ENCODE assay signal across 9 cellular contexts in the genomic region with DNA sequence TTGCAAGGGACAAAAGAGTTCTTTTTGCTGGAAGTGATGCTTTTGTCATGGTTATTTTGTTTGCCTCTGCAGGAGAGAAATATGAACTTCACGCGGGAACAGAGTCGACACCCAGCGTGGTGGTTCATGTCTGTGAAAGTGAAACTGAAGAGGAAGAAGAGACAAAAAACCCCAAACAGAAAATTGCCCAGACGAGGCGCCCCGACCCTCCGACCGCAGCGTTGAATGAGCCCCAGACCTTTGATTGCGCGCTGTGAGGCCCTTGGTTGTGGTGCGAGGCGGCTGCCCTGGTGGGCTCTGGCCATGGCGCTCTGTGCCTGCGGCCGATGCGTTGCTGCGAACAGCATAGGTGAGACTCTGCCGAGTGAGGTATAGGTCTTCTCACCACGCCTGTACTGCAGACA. TPM values are rescaled to one million over a fixed set of nuclear protein-coding genes. Genes with fewer than 3 reads are reported as not detected.
DNase-seq lines count a peak whose midpoint lies in the region; ATAC-seq and TF ChIP-seq lines count a peak whose summit lies in the region.
"Had no signal": no experiment of that assay in that cellular context is flagged by ENCODE, and none has a peak within 500 bp of the region (broad histone marks: within the 10 kb centered on the region; RNA-seq: fewer than 3 reads in every experiment).

No MANE protein-coding gene starts in this region.

- TF ChIP-seq CTCF in psoas muscle (IDR thresholded peaks at IDR 0.05) (no peak), uterus (IDR thresholded peaks at IDR 0.05) (no peak)

- ATAC-seq in activated T-cell treated with anti-CD3 and anti-CD28 coated beads, Interleukin-2, amount 50 U/mL, for 72 hours (replicated peaks in 1 of 2): peak; percentile 71 to 72
- ATAC-seq in psoas muscle: no peak
- ATAC-seq in sciatic nerve: no peak
- ATAC-seq in HG03571 (IDR thresholded peaks at IDR 0.05; ENCODE audit: unreplicated experiment): no peak

- peaks cover 31% of the 10 kb centered on the region for H3K4me1 ChIP-seq in CD8-positive, alpha-beta memory T cell (ENCODE audit: insufficient read depth, low read length)
- no peaks in the 10 kb centered on the region for H3K4me1 ChIP-seq in psoas muscle
- no peaks in the 10 kb centered on the region for H3K4me1 ChIP-seq in uterus

- H3K27me3 ChIP-seq in CD8-positive, alpha-beta memory T cell (ENCODE audit: insufficient read depth, low read length, poor library complexity, severe bottlenecking): no peaks in the 10 kb centered on the region
- no peaks in the 10 kb centered on the region for H3K27me3 ChIP-seq in psoas muscle (ENCODE audit: insufficient read depth in 3 of 3, low read length in 2 of 3)
- no peaks in the 10 kb centered on the region for H3K27me3 ChIP-seq in uterus

- intact Hi-C loops in psoas muscle (cut with DNase I) (no loop called here), uterus (cut with DNase I; ENCODE audit: low total_unique reads) (no loop called here), sciatic nerve (cut with DNase I) (no loop called here)

- CTCF ChIA-PET in CD8-positive, alpha-beta memory T cell (lab: Charles Lee): interaction anchor here (1.1 to 3.3 kb wide), 13 partner anchors 8 to 336 kb away, joined by 3 to 23 read pairs (median 6); a partner anchor contains a TSS

- peaks cover 44 to 74% (median 62%) of the 10 kb centered on the region in 3 donors for H3K4me1 Mint-ChIP-seq in CD8-positive, alpha-beta memory T cell
- peaks cover 82% of the 10 kb centered on the region for H3K4me1 Mint-ChIP-seq in activated T-cell treated with anti-CD3 and anti-CD28 coated beads, Interleukin-2, amount 50 U/mL, for 72 hours (ENCODE audit: low read depth)

- H3K36me3 Mint-ChIP-seq in CD8-positive, alpha-beta memory T cell: peaks cover 0 to 72% (median 25%) of the 10 kb centered on the region in 3 donors
- peaks cover 12 to 44% of the 10 kb centered on the region in 2 donors for H3K36me3 Mint-ChIP-seq in activated T-cell treated with anti-CD3 and anti-CD28 coated beads, Interleukin-2, amount 50 U/mL, for 72 hours (ENCODE audit: insufficient read depth in 2 of 2)

- no peaks in the 10 kb centered on the region for H3K9me3 Mint-ChIP-seq in CD8-positive, alpha-beta memory T cell
- H3K9me3 Mint-ChIP-seq in activated T-cell treated with anti-CD3 and anti-CD28 coated beads, Interleukin-2, amount 50 U/mL, for 72 hours: no peaks in the 10 kb centered on the region

- peak overlapping the region; percentile 96 to 100 (median 99) for H3K27ac Mint-ChIP-seq in CD8-positive, alpha-beta memory T cell
- H3K27ac Mint-ChIP-seq in activated T-cell treated with anti-CD3 and anti-CD28 coated beads, Interleukin-2, amount 50 U/mL, for 72 hours: peak overlapping the region; percentile 99

- no peak for TF ChIP-seq POLR2A in uterus (IDR thresholded peaks at IDR 0.05)

- peaks cover 15% of the 10 kb centered on the region for H3K36me3 ChIP-seq in CD8-positive, alpha-beta memory T cell (ENCODE audit: insufficient read depth, low read length)
- no peaks in the 10 kb centered on the region for H3K36me3 ChIP-seq in psoas muscle (ENCODE audit: insufficient read depth in 1 of 2, low read depth in 1 of 2)
- H3K36me3 ChIP-seq in uterus: no peaks in the 10 kb centered on the region

- peak overlapping the region; percentile 84 for H3K27ac ChIP-seq in CD8-positive, alpha-beta memory T cell (ENCODE audit: low read depth, low read length)
- H3K27ac ChIP-seq in psoas muscle (no peak overlapping the region), uterus (no peak overlapping the region)

- H3K4me3 Mint-ChIP-seq in CD8-positive, alpha-beta memory T cell: peak overlapping the region; percentile 81 to 90 (median 85)
- H3K4me3 Mint-ChIP-seq in activated T-cell treated with anti-CD3 and anti-CD28 coated beads, Interleukin-2, amount 50 U/mL, for 72 hours: peak overlapping the region; percentile 87 to 97

- H3K9me3 ChIP-seq in CD8-positive, alpha-beta memory T cell (ENCODE audit: low read length): no peaks in the 10 kb centered on the region
- H3K9me3 ChIP-seq in psoas muscle (no peaks in the 10 kb centered on the region), uterus (no peaks in the 10 kb centered on the region)

- POLR2A ChIA-PET in CD8-positive, alpha-beta memory T cell (lab: Charles Lee): interaction anchor here (1.2 to 1.6 kb wide), 4 partner anchors 10 to 122 kb away, joined by 5 to 7 read pairs (median 6); a partner anchor contains a TSS

- peak; percentile 67 to 88 (median 86) for DNase-seq in CD8-positive, alpha-beta memory T cell
- DNase-seq in NAMALWA (ENCODE audit: low spot score): peak; percentile 76
- peak; percentile 80 to 86 for DNase-seq in activated T-cell treated with anti-CD3 and anti-CD28 coated beads, Interleukin-2, amount 50 U/mL, for 72 hours
- no peak for DNase-seq in psoas muscle
- no peak for DNase-seq in uterus
- no peak for DNase-seq in sciatic nerve (ENCODE audit: low spot score)
- DNase-seq in DMS79 (lab: John Stamatoyannopoulos, UW): no peak

- WGBS in psoas muscle, 3 donors: 66 to 81% (median 70%) methylated on average over 21 of the region's 21 CpGs

- no peaks in the 10 kb centered on the region for H3K27me3 Mint-ChIP-seq in CD8-positive, alpha-beta memory T cell
- H3K27me3 Mint-ChIP-seq in activated T-cell treated with anti-CD3 and anti-CD28 coated beads, Interleukin-2, amount 50 U/mL, for 72 hours (ENCODE audit: low read depth): no peaks in the 10 kb centered on the region

- peak overlapping the region; percentile 76 for H3K4me3 ChIP-seq in CD8-positive, alpha-beta memory T cell (ENCODE audit: low read length)
- H3K4me3 ChIP-seq in psoas muscle (peak overlapping the region; percentile 32), uterus (no peak overlapping the region)

RNA-seq across cellular contexts. Expression of a gene that starts 20.9 kb away (rescaled TPM):
- total RNA-seq in CD8-positive, alpha-beta memory T cell: under 1 TPM in 1 of 2 experiments, not detected in 1; 0.04 TPM
- not detected for polyA plus RNA-seq in CD8-positive, alpha-beta memory T cell
- total RNA-seq in activated T-cell treated with anti-CD3 and anti-CD28 coated beads, Interleukin-2, amount 50 U/mL, for 72 hours: 1 to 10 TPM in 1 of 2 donors, under 1 TPM in 1; 0.76 to 1.3 TPM
- total RNA-seq in psoas muscle: not detected
- polyA plus RNA-seq in psoas muscle: under 1 TPM; 0.04 to 0.14 (median 0.06) TPM
- total RNA-seq in uterus: under 1 TPM in 2 of 4 donors, not detected in 2; 0.18 to 0.48 TPM
- 226 TPM for total RNA-seq in sciatic nerve
- total RNA-seq: pulmonary artery endothelial cell had no signal

RNA-seq across cellular contexts. Expression of a gene that starts 32.4 kb away (rescaled TPM):
- total RNA-seq in CD8-positive, alpha-beta memory T cell: 10 to 100 TPM; 62.6 to 64.0 TPM
- 66.7 TPM for polyA plus RNA-seq in CD8-positive, alpha-beta memory T cell
- total RNA-seq in activated T-cell treated with anti-CD3 and anti-CD28 coated beads, Interleukin-2, amount 50 U/mL, for 72 hours: 100 to 1,000 TPM; 103 to 151 TPM
- total RNA-seq in psoas muscle (1 to 10 TPM in 3 of 4 donors, under 1 TPM in 1; 0.96 to 3.0 (median 1.8) TPM), uterus (10 to 100 TPM in 2 of 4 donors, 1 to 10 TPM in 2; 2.6 to 22.1 (median 7.3) TPM), sciatic nerve (14.0 TPM)
- polyA plus RNA-seq in psoas muscle: under 1 TPM; 0.31 to 0.81 (median 0.77) TPM

Comparison
In these comparisons a context has a peak if more than half of its experiments do, and no peak if none do; other contexts are left out.
1. DNase-seq: peak in CD8-positive, alpha-beta memory T cell (5 of 5), NAMALWA (single experiment) and activated T-cell treated with anti-CD3 and anti-CD28 coated beads, Interleukin-2, amount 50 U/mL, for 72 hours (2 of 2); none in psoas muscle (0 of 2), uterus (0 of 2), sciatic nerve (single experiment) and DMS79 (single experiment).
2. H3K4me3 ChIP-seq: peak in CD8-positive, alpha-beta memory T cell (single experiment) and psoas muscle (single experiment); none in uterus (0 of 2).
3. ATAC-seq: peak in activated T-cell treated with anti-CD3 and anti-CD28 coated beads, Interleukin-2, amount 50 U/mL, for 72 hours (2 of 2); none in psoas muscle (0 of 4), sciatic nerve (single experiment) and HG03571 (single experiment).
4. RNA of a gene that starts 20.9 kb away (total RNA-seq): 226 TPM in sciatic nerve (single experiment); 0.76 to 1.3 TPM in activated T-cell treated with anti-CD3 and anti-CD28 coated beads, Interleukin-2, amount 50 U/mL, for 72 hours, 0.18 to 0.48 TPM in uterus, 0.04 TPM in CD8-positive, alpha-beta memory T cell and not detected in psoas muscle; every median in the first group is over 10 times any median in the second.